In the genomic region with DNA sequence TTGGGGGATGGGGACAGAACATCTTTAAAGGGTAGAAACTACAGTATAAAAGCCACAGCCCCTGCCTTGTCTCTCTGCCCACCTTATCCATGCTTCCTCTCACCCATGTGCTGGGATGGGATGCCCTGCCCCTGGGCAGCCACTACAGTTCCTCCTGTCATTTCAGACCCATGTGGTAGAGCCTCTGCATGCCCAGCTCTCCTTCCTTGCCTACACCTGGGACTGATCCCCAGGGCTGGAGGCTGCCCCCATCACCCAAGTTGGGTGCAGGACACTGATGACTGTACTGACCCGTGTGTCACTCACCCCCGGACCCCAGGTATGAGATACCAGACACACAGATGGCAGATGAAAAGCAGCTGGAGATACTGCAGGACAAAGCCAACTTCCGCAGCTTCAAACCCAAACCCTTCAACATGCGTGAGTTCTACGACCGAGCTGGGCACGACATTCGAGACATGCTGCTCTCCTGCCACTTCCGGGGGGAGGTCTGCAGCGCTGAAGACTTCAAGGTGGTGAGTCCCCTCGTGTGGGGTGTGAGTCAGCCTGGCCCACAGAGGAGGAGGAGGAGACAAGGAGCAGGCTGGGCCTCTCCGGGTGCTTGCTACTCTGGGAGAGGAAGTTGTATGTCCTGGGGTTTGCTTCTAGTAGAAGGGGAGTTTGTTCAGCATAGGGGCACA, we compare ENCODE assay signal across 6 cellular contexts. TPM values are rescaled to one million over a fixed set of nuclear protein-coding genes. Genes with fewer than 3 reads are reported as not detected.
DNase-seq lines count a peak whose midpoint lies in the region; TF ChIP-seq lines count a peak whose summit lies in the region.

No MANE protein-coding gene starts in this region.

- no peak for TF ChIP-seq POLR2A in transverse colon (IDR thresholded peaks at IDR 0.05)
- TF ChIP-seq POLR2A in suprapubic skin (IDR thresholded peaks at IDR 0.05) = no peak

- H3K27me3 ChIP-seq in transverse colon (peaks cover 26% of the 10 kb centered on the region), suprapubic skin (no peaks in the 10 kb centered on the region)

- WGBS in transverse colon (ENCODE audit: low coverage in 1 of 2), 2 donors = 72% methylated on average over 12 of the region's 12 CpGs; no CpG with 5 or more reads in 1 of the 2 donors
- WGBS in suprapubic skin = no CpG with 5 or more reads among the region's 12 CpGs

- H3K36me3 ChIP-seq in transverse colon (no peaks in the 10 kb centered on the region), suprapubic skin (no peaks in the 10 kb centered on the region)

- in situ Hi-C loops in transverse colon (cut with MboI; ENCODE audit: low pct_ligation_motif_present in 1 of 4, low pct_unique_long_range_greater_than_20kb in 1 of 4, low sequenced_read_pairs in 3 of 4) = loop anchor here (5.0 to 25.0 kb wide), 4 partner anchors 85 to 197 kb away; a partner anchor contains a TSS

- TF ChIP-seq EP300 in transverse colon (IDR thresholded peaks at IDR 0.05; ENCODE audit: low read depth) (no peak), suprapubic skin (IDR thresholded peaks at IDR 0.05) (no peak)

- H3K9me3 ChIP-seq in transverse colon = no peaks in the 10 kb centered on the region
- no peaks in the 10 kb centered on the region for H3K9me3 ChIP-seq in suprapubic skin

- H3K4me1 ChIP-seq in transverse colon = peaks cover 0 to 30% (median 20%) of the 10 kb centered on the region in 4 donors
- peaks cover 22% of the 10 kb centered on the region for H3K4me1 ChIP-seq in suprapubic skin

- DNase-seq in HK-2 (ENCODE audit: unreplicated experiment) = peak; percentile 69
- DNase-seq in activated CD8-positive, alpha-beta memory T cell treated with anti-CD3 and anti-CD28 coated beads, Interleukin-2, amount 50 U/mL, for 1 hour (ENCODE audit: extremely low read depth) = peak; percentile 58
- DNase-seq in stimulated activated CD4-positive, alpha-beta T cell treated with anti-CD3 and anti-CD28 coated beads, Interleukin-12 subunit alpha, Interleukin-12 subunit beta, amount 100 ng/mL, for 4 hours = peak; percentile 37
- no peak for DNase-seq in AG08396 (ENCODE audit: low spot score)
- no peak for DNase-seq in transverse colon
- DNase-seq in suprapubic skin (ENCODE audit: low spot score in 2 of 2) = no peak

- H3K27ac ChIP-seq in transverse colon (no peak overlapping the region), suprapubic skin (no peak overlapping the region)

- TF ChIP-seq CTCF in transverse colon (IDR thresholded peaks at IDR 0.05) (no peak), suprapubic skin (IDR thresholded peaks at IDR 0.05) (no peak)

- no peak overlapping the region for H3K4me3 ChIP-seq in transverse colon
- H3K4me3 ChIP-seq in suprapubic skin = no peak overlapping the region

- intact Hi-C loops in transverse colon (cut with DNase I; ENCODE audit: low total_unique reads) = no loop called here

RNA-seq across cellular contexts. Expression of a gene that starts 2.2 kb away (rescaled TPM):
- total RNA-seq in transverse colon = 1 to 10 TPM in 1 of 4 donors, under 1 TPM in 3; 0.75 to 3.0 (median 0.81) TPM
- 1 to 10 TPM in 3 of 4 donors, under 1 TPM in 1; 0.59 to 2.2 (median 1.5) TPM for total RNA-seq in suprapubic skin

RNA-seq across cellular contexts. Expression of a gene that starts 25.6 kb away (rescaled TPM):
- 10 to 100 TPM; 23.7 to 52.4 (median 40.4) TPM for total RNA-seq in transverse colon
- 10 to 100 TPM; 62.8 to 86.5 (median 69.7) TPM for total RNA-seq in suprapubic skin

RNA-seq across cellular contexts. Expression of a gene that starts 34.3 kb away (rescaled TPM):
- total RNA-seq in transverse colon = 10 to 100 TPM in 2 of 4 donors, 1 to 10 TPM in 2; 5.0 to 13.4 (median 9.3) TPM
- total RNA-seq in suprapubic skin = 10 to 100 TPM; 13.8 to 20.4 (median 16.2) TPM

RNA-seq across cellular contexts. Expression of a gene that starts 44.2 kb away (rescaled TPM):
- total RNA-seq in transverse colon (10 to 100 TPM in 2 of 4 donors, 1 to 10 TPM in 1, not detected in 1; 9.2 to 22.1 (median 11.3) TPM), suprapubic skin (10 to 100 TPM; 49.5 to 74.5 (median 61.8) TPM)

RNA-seq across cellular contexts. Expression of a gene that starts 52.5 kb away (rescaled TPM):
- 100 to 1,000 TPM in 1 of 4 donors, 10 to 100 TPM in 3; 22.1 to 107 (median 62.0) TPM for total RNA-seq in transverse colon
- 10 to 100 TPM; 29.4 to 45.5 (median 34.6) TPM for total RNA-seq in suprapubic skin

Comparison
In these comparisons a context has a peak if more than half of its experiments do, and no peak if none do; other contexts are left out.
1. DNase-seq: peak in HK-2 (single experiment), activated CD8-positive, alpha-beta memory T cell treated with anti-CD3 and anti-CD28 coated beads, Interleukin-2, amount 50 U/mL, for 1 hour (single experiment) and stimulated activated CD4-positive, alpha-beta T cell treated with anti-CD3 and anti-CD28 coated beads, Interleukin-12 subunit alpha, Interleukin-12 subunit beta, amount 100 ng/mL, for 4 hours (single experiment); none in AG08396 (single experiment), transverse colon (single experiment) and suprapubic skin (0 of 2).